ENCODE assay signal across 9 cellular contexts in genomic region chr9:72364679-72365524, GRCh38.
DNase-seq lines count a peak whose midpoint lies in the region; ATAC-seq and FAIRE-seq lines count a peak whose summit lies in the region.
"Had no signal": no experiment of that assay in that cellular context is flagged by ENCODE, and none has a peak within 500 bp of the region (broad histone marks: within the 10 kb centered on the region; RNA-seq: fewer than 3 reads in every experiment).

Gene ZFAND5, minus strand, starts transcription at chr9:72365208. Its CDS starts 4,430 bp downstream, at chr9:72360778.

- no peaks in the 10 kb centered on the region for H3K27me3 Mint-ChIP-seq in central memory CD8-positive, alpha-beta T cell

- peak within 1 kb of the TSS; percentile 97 for H3K27ac Mint-ChIP-seq in central memory CD8-positive, alpha-beta T cell (ENCODE audit: low read depth)

- H3K4me1 Mint-ChIP-seq in central memory CD8-positive, alpha-beta T cell: peaks cover 31% of the 10 kb centered on the region

- peak within 1 kb of the TSS; percentile 94 for H3K4me3 Mint-ChIP-seq in central memory CD8-positive, alpha-beta T cell

- peak; percentile 89 for ATAC-seq in GM18909 (IDR thresholded peaks at IDR 0.05; ENCODE audit: poor library complexity, unreplicated experiment)
- peak; percentile 82 for ATAC-seq in HG03175 (IDR thresholded peaks at IDR 0.05; ENCODE audit: unreplicated experiment)
- peak; percentile 77 for ATAC-seq in central memory CD8-positive, alpha-beta T cell (replicated peaks; ENCODE audit: extremely low read depth, poor library complexity, severe bottlenecking)

- peak; percentile 98 for DNase-seq in AG08396 (ENCODE audit: low spot score)
- peak; percentile 96 for DNase-seq in NCI-H226
- DNase-seq in activated CD4-positive, CD25-positive, alpha-beta regulatory T cell treated with anti-CD3 and anti-CD28 coated beads, Interleukin-2, amount 50 U/mL, for 16 hours (ENCODE audit: low read depth, low spot score): peak; percentile 84
- DNase-seq in central memory CD8-positive, alpha-beta T cell (ENCODE audit: low spot score in 2 of 2): peak; percentile 89 to 90
- peak; percentile 94 for DNase-seq in stimulated activated CD4-positive, alpha-beta T cell treated with anti-CD3 and anti-CD28 coated beads, Interleukin-12 subunit alpha, Interleukin-12 subunit beta, amount 100 ng/mL, for 4 hours

- H3K9me3 Mint-ChIP-seq in central memory CD8-positive, alpha-beta T cell: no peaks in the 10 kb centered on the region

- peaks cover 40% of the 10 kb centered on the region for H3K36me3 Mint-ChIP-seq in central memory CD8-positive, alpha-beta T cell (ENCODE audit: insufficient read depth)

- peak; percentile 88 for FAIRE-seq in islet of Langerhans (lab: Jason Lieb, UNC)
- FAIRE-seq: colon had no signal

Comparison
In these comparisons a context has a peak if more than half of its experiments do, and no peak if none do; other contexts are left out.
1. Peak in every context shown above with its lines: DNase-seq and ATAC-seq.